Comparison of ENCODE assay signal across 8 cellular contexts in the genomic region with DNA sequence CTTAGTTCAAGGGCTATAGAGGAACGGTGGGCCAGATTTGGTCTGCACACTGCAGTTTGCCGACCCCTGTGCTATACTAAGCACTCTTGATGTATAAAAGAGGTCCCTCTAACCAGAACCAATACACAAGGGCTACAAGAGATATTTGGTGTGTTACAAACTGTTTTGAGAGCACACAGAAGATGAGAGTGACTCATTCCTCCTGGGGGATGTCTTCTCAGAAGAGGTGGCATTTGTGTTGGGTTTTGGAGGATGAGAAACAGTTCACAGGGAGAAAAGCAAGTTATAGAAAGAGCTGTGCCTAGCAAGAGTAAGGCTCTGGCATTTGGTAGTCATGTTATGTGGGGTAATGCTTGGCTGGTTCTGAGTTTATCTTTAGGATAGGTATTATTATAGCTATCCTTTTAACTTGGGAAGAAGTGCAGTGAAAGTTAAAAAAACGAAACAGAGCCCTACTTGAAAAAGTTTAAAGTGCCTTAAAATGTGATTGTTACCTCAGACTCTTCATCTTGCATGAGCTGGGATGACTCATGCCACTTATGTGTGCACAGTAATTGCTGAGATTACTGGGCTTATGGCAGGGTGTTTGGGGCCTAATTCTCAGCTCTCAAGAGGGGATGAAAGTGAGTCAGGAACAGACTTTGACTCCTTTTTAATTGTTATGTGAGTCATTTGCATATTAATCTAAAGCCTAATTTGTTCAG.
A peak's percentile ranks its signal among the peaks of the same experiment; 100 is the strongest.
DNase-seq lines count a peak whose midpoint lies in the region; ATAC-seq, FAIRE-seq and TF ChIP-seq lines count a peak whose summit lies in the region.

No MANE protein-coding gene starts in this region.

- TF ChIP-seq RAD21 in A549 (conservative IDR thresholded peaks at IDR 0.05 in 1 of 2, IDR thresholded peaks at IDR 0.05 in 1 of 2): no peak

- peaks cover 6% of the 10 kb centered on the region; the same call in 2 of the 3 replicates for H3K4me1 ChIP-seq in A549
- H3K4me1 ChIP-seq in Panc1 (ENCODE audit: control insufficient read depth, insufficient read depth, low read length): no peaks in the 10 kb centered on the region
- no peaks in the 10 kb centered on the region for H3K4me1 ChIP-seq in left ventricle myocardium inferior
- no peaks in the 10 kb centered on the region for H3K4me1 ChIP-seq in psoas muscle

- DNase-seq in A549 (ENCODE audit: low read depth in 1 of 2, low spot score in 1 of 2): no peak
- DNase-seq in GM19239 (ENCODE audit: insufficient read length, low spot score): no peak
- DNase-seq in Panc1 (ENCODE audit: low read depth, low spot score): no peak
- DNase-seq in fibroblast of peridontal ligament (ENCODE audit: extremely low read depth): peak; percentile 76
- DNase-seq in GM19240 (ENCODE audit: insufficient read length, low spot score): no peak
- no peak for DNase-seq in left ventricle myocardium inferior
- no peak for DNase-seq in psoas muscle
- no peak for DNase-seq in GM10266 (ENCODE audit: extremely low spot score)

- H3K4me3 ChIP-seq in A549 (no peak overlapping the region), Panc1 (ENCODE audit: low read depth in 2 of 2, low read length in 2 of 2) (no peak overlapping the region), left ventricle myocardium inferior (no peak overlapping the region), psoas muscle (no peak overlapping the region)

- CTCF ChIA-PET in A549 (lab: Yijun Ruan, JAX): no interaction called here
- CTCF ChIA-PET in Panc1 (lab: Charles Lee): no interaction called here

- in situ Hi-C loops in Panc1 (cut with HindIII; ENCODE audit: low pct_unique_long_range_greater_than_20kb, low sequenced_read_pairs): no loop called here

- H3K36me3 ChIP-seq in Panc1 (ENCODE audit: control insufficient read depth, insufficient read depth, low read length) (no peaks in the 10 kb centered on the region), left ventricle myocardium inferior (no peaks in the 10 kb centered on the region), psoas muscle (ENCODE audit: insufficient read depth in 1 of 2, low read depth in 1 of 2) (no peaks in the 10 kb centered on the region)

- POLR2A ChIA-PET in A549 (lab: Yijun Ruan, JAX) (no interaction called here), Panc1 (lab: Charles Lee) (no interaction called here)

- TF ChIP-seq POLR2A in A549 (IDR thresholded peaks at IDR 0.05; ENCODE audit: low read length): no peak

- ATAC-seq in A549: peak; percentile 40 to 54; a peak in 4 of 6 replicates
- ATAC-seq in Panc1: peak; percentile 45
- ATAC-seq in psoas muscle: no peak

- H3K4me2 ChIP-seq in A549: peak overlapping the region; percentile 8; the same call in 1 of the 3 replicates

- intact Hi-C loops in Panc1 (cut with micrococcal nuclease; ENCODE audit: unreplicated experiment): no loop called here
- intact Hi-C loops in left ventricle myocardium inferior (cut with micrococcal nuclease): no loop called here
- intact Hi-C loops in psoas muscle (cut with DNase I): no loop called here

- no peak for TF ChIP-seq EP300 in A549 (IDR thresholded peaks at IDR 0.05)

- H3K27ac ChIP-seq in A549 (no peak overlapping the region), Panc1 (ENCODE audit: low read length) (no peak overlapping the region), left ventricle myocardium inferior (replicated peaks) (no peak overlapping the region), psoas muscle (no peak overlapping the region)

- no TSS peak for BruUV-seq in Panc1 (replicated peaks; lab: Mats Ljungman, UMichigan)

- WGBS in A549 (ENCODE audit: missing lambda C conversion rate): 32% methylated on average over 3 of the region's 3 CpGs
- 67 to 78% (median 70%) methylated on average over 3 of the region's 3 CpGs for WGBS in psoas muscle, 3 donors

- TF ChIP-seq CTCF in A549 (IDR thresholded peaks at IDR 0.05) (no peak), Panc1 (IDR thresholded peaks at IDR 0.05) (no peak), left ventricle myocardium inferior (IDR thresholded peaks at IDR 0.05; ENCODE audit: borderline replicate concordance) (no peak), psoas muscle (IDR thresholded peaks at IDR 0.05) (no peak), GM10266 (IDR thresholded peaks at IDR 0.05; ENCODE audit: control insufficient read depth, insufficient read depth, low read depth, missing control alignments) (no peak)

- no peak for FAIRE-seq in A549 (lab: Jason Lieb, UNC)
- FAIRE-seq in GM19239 (lab: Jason Lieb, UNC): peak; percentile 4

- H3K9me3 ChIP-seq in A549: no peaks in the 10 kb centered on the region
- H3K9me3 ChIP-seq in Panc1 (ENCODE audit: control insufficient read depth, insufficient read depth, low read depth, low read length): no peaks in the 10 kb centered on the region
- no peaks in the 10 kb centered on the region for H3K9me3 ChIP-seq in left ventricle myocardium inferior (replicated peaks)
- no peaks in the 10 kb centered on the region for H3K9me3 ChIP-seq in psoas muscle

- H3K27me3 ChIP-seq in Panc1 (ENCODE audit: control insufficient read depth, insufficient read depth, low read length) (no peaks in the 10 kb centered on the region), left ventricle myocardium inferior (ENCODE audit: low read depth) (peaks cover 4% of the 10 kb centered on the region), psoas muscle (ENCODE audit: insufficient read depth in 3 of 3, low read length in 2 of 3) (no peaks in the 10 kb centered on the region)

TF ChIP-seq in A549, 52 proteins besides CTCF, POLR2A, EP300 and RAD21:
- TF ChIP-seq FOSL2 (IDR thresholded peaks at IDR 0.05): no peak
- TF ChIP-seq FOSL2 (CRISPR knock-in tag; IDR thresholded peaks at IDR 0.05): peak; percentile 28; the same call in 1 of the 2 replicates
- TF ChIP-seq NR3C1 (IDR thresholded peaks at IDR 0.05): no peak
TF ChIP-seq in A549: peak in this region for 1.

Comparison
In these comparisons a context has a peak if more than half of its experiments do, and no peak if none do; other contexts are left out.
1. ATAC-seq: peak in A549 (2 of 2) and Panc1 (single experiment); none in psoas muscle (0 of 4).